24 cellular contexts compared by ENCODE assay signal in the genomic region with DNA sequence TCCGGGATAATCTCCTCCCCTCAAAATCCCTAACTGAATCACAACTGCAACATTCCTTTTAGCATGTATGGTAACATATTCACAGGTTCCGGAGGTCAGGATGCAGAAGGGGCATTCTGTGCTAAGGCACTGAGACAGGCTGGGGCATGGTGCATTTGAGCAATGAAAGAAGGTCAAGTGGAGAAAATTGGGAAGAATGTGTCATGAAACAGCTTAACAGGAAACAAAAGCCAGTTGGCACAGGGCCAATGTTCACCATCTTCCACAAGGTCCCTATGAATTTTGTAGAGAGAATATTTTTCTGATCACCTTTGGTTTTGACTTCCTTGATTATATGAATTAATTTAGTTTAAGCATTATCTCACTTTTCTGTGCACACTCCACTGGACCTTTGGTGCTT.
A peak's percentile ranks its signal among the peaks of the same experiment; 100 is the strongest.
DNase-seq lines count a peak whose midpoint lies in the region; ATAC-seq lines count a peak whose summit lies in the region.
"Had no signal": no experiment of that assay in that cellular context is flagged by ENCODE, and none has a peak within 500 bp of the region (broad histone marks: within the 10 kb centered on the region; RNA-seq: fewer than 3 reads in every experiment).

No MANE protein-coding gene starts in this region.

- no peaks in the 10 kb centered on the region for H3K27me3 ChIP-seq in adipocyte (replicated peaks; ENCODE audit: control insufficient read depth, insufficient read depth, low read length)
- H3K27me3 ChIP-seq: cardiac muscle cell, MG63, tibial nerve had no signal

- peak; percentile 3 for DNase-seq in NCI-H1105 treated with DMSO at 0.1 percent for 48 hours (lab: John Stamatoyannopoulos, UW)
- no peak for DNase-seq in NCI-H1105 (lab: John Stamatoyannopoulos, UW)
- peak; percentile 2 for DNase-seq in G401 (ENCODE audit: low spot score)
- DNase-seq in adipocyte (ENCODE audit: low read depth), result peak; percentile 5
- peak; percentile 1 for DNase-seq in fibroblast of the conjunctiva (ENCODE audit: low read depth)
- DNase-seq in activated CD4-positive, CD25-positive, alpha-beta regulatory T cell treated with anti-CD3 and anti-CD28 coated beads, Interleukin-2, amount 50 U/mL, for 72 hours, result no peak
- DNase-seq in activated effector memory CD4-positive, alpha-beta T cell treated with anti-CD3 and anti-CD28 coated beads, Interleukin-2, amount 50 U/mL, for 16 hours, result no peak
- DNase-seq: activated CD4-positive, alpha-beta T cell treated with anti-CD3 and anti-CD28 coated beads, Interleukin-2, amount 10 ng/mL, durations not matched to agents 24 days and 14 days; activated naive CD4-positive, alpha-beta T cell treated with anti-CD3 and anti-CD28 coated beads for 36 hours; activated T-cell treated with anti-CD3 and anti-CD28 coated beads, Interleukin-2, amount 50 U/mL, for 48 hours; amygdala; CD8-positive, alpha-beta memory T cell; H9; MG63; NCI-H1436; NCI-H2171; NCI-H69; psoas muscle; stimulated activated naive CD8-positive, alpha-beta T cell treated with anti-CD3 and anti-CD28 coated beads, Interleukin-15, amount 100 ng/mL, for 72 hours; T-helper 17 cell had no signal

- in situ Hi-C loops in G401 (cut with HindIII; ENCODE audit: low sequenced_read_pairs), result no loop called here

- no peaks in the 10 kb centered on the region for H3K4me1 ChIP-seq in adipocyte (ENCODE audit: control insufficient read depth, insufficient read depth, low read length)
- H3K4me1 ChIP-seq: psoas muscle had no signal

- no peaks in the 10 kb centered on the region for H3K36me3 ChIP-seq in adipocyte (ENCODE audit: control insufficient read depth, insufficient read depth, low read length, severe bottlenecking)
- H3K36me3 ChIP-seq: cardiac muscle cell, MG63, tibial nerve had no signal

- no peak overlapping the region for H3K9ac ChIP-seq in adipocyte (ENCODE audit: low read length)

- ATAC-seq in GM19035 (IDR thresholded peaks at IDR 0.05; ENCODE audit: unreplicated experiment), result no peak
- ATAC-seq: psoas muscle; stimulated activated naive CD8-positive, alpha-beta T cell treated with anti-CD3 and anti-CD28 coated beads, Interleukin-15, amount 100 ng/mL, for 72 hours; T-helper 17 cell had no signal

- H3K4me3 ChIP-seq in adipocyte (ENCODE audit: low read length), result no peak overlapping the region
- H3K4me3 ChIP-seq: cardiac muscle cell, MG63, psoas muscle, SK-N-MC, tibial nerve had no signal

- H3K9me3 ChIP-seq in adipocyte (ENCODE audit: control insufficient read depth, low read length), result no peaks in the 10 kb centered on the region
- H3K9me3 ChIP-seq: MG63, psoas muscle, tibial nerve had no signal

Comparison
In these comparisons a context has a peak if more than half of its experiments do, and no peak if none do; other contexts are left out.
1. DNase-seq: peak in NCI-H1105 treated with DMSO at 0.1 percent for 48 hours (single experiment), G401 (single experiment), adipocyte (single experiment) and fibroblast of the conjunctiva (single experiment); none in NCI-H1105 (single experiment), activated CD4-positive, CD25-positive, alpha-beta regulatory T cell treated with anti-CD3 and anti-CD28 coated beads, Interleukin-2, amount 50 U/mL, for 72 hours (single experiment) and activated effector memory CD4-positive, alpha-beta T cell treated with anti-CD3 and anti-CD28 coated beads, Interleukin-2, amount 50 U/mL, for 16 hours (single experiment).